8 cellular contexts compared by ENCODE assay signal in the genomic region with DNA sequence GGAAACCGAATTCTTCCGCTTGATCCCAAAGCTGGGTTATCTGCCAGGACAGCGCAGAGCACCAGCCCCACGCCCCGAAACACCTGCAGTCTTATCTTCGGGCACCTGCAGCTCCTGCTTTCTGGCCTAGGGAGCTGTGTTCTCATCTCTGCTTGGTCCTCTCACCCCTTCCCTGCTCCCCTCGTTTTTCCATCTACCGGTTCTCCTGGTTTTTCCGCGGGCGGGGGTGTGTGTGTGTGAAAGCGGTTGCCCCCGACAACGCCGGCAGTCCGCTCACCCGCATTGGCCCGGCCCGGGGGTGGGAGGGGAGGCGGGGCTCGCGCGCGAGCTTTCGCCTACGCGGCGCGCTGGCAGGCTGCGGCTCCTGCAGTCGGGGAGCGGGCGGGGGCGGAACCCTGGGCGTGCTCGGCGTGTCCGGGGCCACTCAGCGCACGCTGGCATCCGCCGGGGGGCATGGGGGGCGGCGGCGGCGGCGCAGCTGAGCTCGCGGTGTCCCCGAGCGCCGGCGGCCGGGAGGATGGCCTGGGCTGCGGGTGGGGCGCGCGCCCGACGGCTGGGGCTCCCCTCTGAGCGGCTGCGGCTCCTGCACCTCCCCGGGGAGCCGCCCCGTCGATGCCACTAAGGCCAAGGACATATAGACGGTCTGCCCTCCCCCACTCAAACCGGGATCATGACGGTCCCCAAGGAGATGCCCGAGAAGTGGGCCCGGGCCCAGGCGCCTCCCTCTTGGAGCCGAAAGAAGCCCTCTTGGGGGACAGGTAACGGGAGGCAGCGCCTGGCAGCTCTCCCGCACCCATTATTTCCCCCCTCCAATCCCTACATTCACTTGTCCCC. TPM values are rescaled to one million over a fixed set of nuclear protein-coding genes. Genes with fewer than 3 reads are reported as not detected.
DNase-seq lines count a peak whose midpoint lies in the region; ATAC-seq and TF ChIP-seq lines count a peak whose summit lies in the region.

No MANE protein-coding gene starts in this region.

- peaks cover 9% of the 10 kb centered on the region for H3K36me3 ChIP-seq in OCI-LY3 (replicated peaks; ENCODE audit: low read depth, low read length)
- peaks cover 24% of the 10 kb centered on the region for H3K36me3 ChIP-seq in fibroblast of lung (ENCODE audit: control insufficient read depth, insufficient read depth, low read length)

- peak overlapping the region; percentile 88 for H3K27ac Mint-ChIP-seq in activated T-helper 17 cell treated with anti-CD3 and anti-CD28 coated beads, Interleukin-2, amount 50 U/mL, for 72 hours
- H3K27ac Mint-ChIP-seq in natural killer cell: peak overlapping the region; percentile 38 to 91
- peak overlapping the region; percentile 73 for H3K27ac Mint-ChIP-seq in stimulated activated effector memory CD8-positive, alpha-beta T cell treated with anti-CD3 and anti-CD28 coated beads, Interleukin-12 subunit alpha, Interleukin-12 subunit beta, amount 100 ng/mL, for 72 hours

- H3K4me3 ChIP-seq in OCI-LY3 (ENCODE audit: low read length) (peak overlapping the region; percentile 67), fibroblast of lung (replicated peaks in 1 of 4; ENCODE audit: control extremely low read depth in 1 of 4, insufficient read depth in 1 of 4, low read depth in 3 of 4, low read length in 4 of 4) (peak overlapping the region; percentile 32 to 100 (median 42))

- H3K4me2 ChIP-seq in OCI-LY3 (ENCODE audit: low read length) (peak overlapping the region; percentile 66), fibroblast of lung (ENCODE audit: extremely low read depth, insufficient read depth, low read length) (peak overlapping the region; percentile 89)

- no peak overlapping the region for H2AFZ ChIP-seq in OCI-LY3 (ENCODE audit: low read depth, low read length)
- no peak overlapping the region for H2AFZ ChIP-seq in fibroblast of lung (ENCODE audit: low read length)

- intact Hi-C loops in natural killer cell (cut with micrococcal nuclease): no loop called here

- H4K20me1 ChIP-seq in OCI-LY3 (ENCODE audit: insufficient read depth, low read length) (peaks cover 27% of the 10 kb centered on the region; the same call in 1 of the 2 replicates), fibroblast of lung (ENCODE audit: control insufficient read depth, extremely low read depth, insufficient read depth, low read length) (no peaks in the 10 kb centered on the region)

- H3K4me3 Mint-ChIP-seq in activated T-helper 17 cell treated with anti-CD3 and anti-CD28 coated beads, Interleukin-2, amount 50 U/mL, for 72 hours: peak overlapping the region; percentile 88
- peak overlapping the region; percentile 80 for H3K4me3 Mint-ChIP-seq in natural killer cell
- peak overlapping the region; percentile 91 for H3K4me3 Mint-ChIP-seq in stimulated activated effector memory CD8-positive, alpha-beta T cell treated with anti-CD3 and anti-CD28 coated beads, Interleukin-12 subunit alpha, Interleukin-12 subunit beta, amount 100 ng/mL, for 72 hours

- DNase-seq in COR-L47 (lab: John Stamatoyannopoulos, UW): peak; percentile 80
- peak; percentile 42 to 78 for DNase-seq in fibroblast of lung (ENCODE audit: low read depth in 2 of 2)
- DNase-seq in natural killer cell: peak; percentile 78
- DNase-seq in stimulated activated effector memory CD8-positive, alpha-beta T cell treated with anti-CD3 and anti-CD28 coated beads, Interleukin-12 subunit alpha, Interleukin-12 subunit beta, amount 100 ng/mL, for 72 hours (ENCODE audit: low spot score in 2 of 2): peak; percentile 77 to 91

- ATAC-seq in HG02610 (IDR thresholded peaks at IDR 0.05; ENCODE audit: unreplicated experiment): peak; percentile 38
- ATAC-seq in activated T-helper 17 cell treated with anti-CD3 and anti-CD28 coated beads, Interleukin-2, amount 50 U/mL, for 72 hours (replicated peaks): peak; percentile 68
- ATAC-seq in natural killer cell: peak; percentile 75 to 87 (median 82)
- ATAC-seq in stimulated activated effector memory CD8-positive, alpha-beta T cell treated with anti-CD3 and anti-CD28 coated beads, Interleukin-12 subunit alpha, Interleukin-12 subunit beta, amount 100 ng/mL, for 72 hours: peak; percentile 74
- ATAC-seq in HG02571 (IDR thresholded peaks at IDR 0.05; ENCODE audit: unreplicated experiment): no peak

- TF ChIP-seq CTCF in OCI-LY3 (IDR thresholded peaks at IDR 0.05; ENCODE audit: low read depth, low read length): no peak
- TF ChIP-seq CTCF in fibroblast of lung (conservative IDR thresholded peaks at IDR 0.05 in 1 of 2, IDR thresholded peaks at IDR 0.05 in 1 of 2; ENCODE audit: low read depth in 1 of 2, low read length in 2 of 2): no peak
- no peak for TF ChIP-seq CTCF in natural killer cell (IDR thresholded peaks at IDR 0.05)

- H3K79me2 ChIP-seq in OCI-LY3 (ENCODE audit: low read length): peaks cover 24% of the 10 kb centered on the region
- peaks cover 38% of the 10 kb centered on the region for H3K79me2 ChIP-seq in fibroblast of lung (ENCODE audit: control insufficient read depth, insufficient read depth, low read length)

- H3K9ac ChIP-seq in OCI-LY3 (ENCODE audit: low read length) (peak overlapping the region; percentile 3; the same call in 1 of the 2 replicates), fibroblast of lung (ENCODE audit: insufficient read depth, low read length) (peak overlapping the region; percentile 45)

- H3K9me3 ChIP-seq in OCI-LY3 (ENCODE audit: insufficient read depth, low read length): no peaks in the 10 kb centered on the region
- no peaks in the 10 kb centered on the region for H3K9me3 ChIP-seq in fibroblast of lung (ENCODE audit: control insufficient read depth, insufficient read depth, low read depth, low read length)

- no peaks in the 10 kb centered on the region for H3K27me3 Mint-ChIP-seq in activated T-helper 17 cell treated with anti-CD3 and anti-CD28 coated beads, Interleukin-2, amount 50 U/mL, for 72 hours
- H3K27me3 Mint-ChIP-seq in natural killer cell (ENCODE audit: low read depth in 2 of 2): no peaks in the 10 kb centered on the region

- H3K36me3 Mint-ChIP-seq in activated T-helper 17 cell treated with anti-CD3 and anti-CD28 coated beads, Interleukin-2, amount 50 U/mL, for 72 hours (ENCODE audit: low read depth): peaks cover 54% of the 10 kb centered on the region
- peaks cover 7% of the 10 kb centered on the region for H3K36me3 Mint-ChIP-seq in natural killer cell
- peaks cover 45% of the 10 kb centered on the region for H3K36me3 Mint-ChIP-seq in stimulated activated effector memory CD8-positive, alpha-beta T cell treated with anti-CD3 and anti-CD28 coated beads, Interleukin-12 subunit alpha, Interleukin-12 subunit beta, amount 100 ng/mL, for 72 hours

- H3K4me1 Mint-ChIP-seq in activated T-helper 17 cell treated with anti-CD3 and anti-CD28 coated beads, Interleukin-2, amount 50 U/mL, for 72 hours: peaks cover 42% of the 10 kb centered on the region
- peaks cover 43 to 60% of the 10 kb centered on the region in 2 donors for H3K4me1 Mint-ChIP-seq in natural killer cell
- H3K4me1 Mint-ChIP-seq in stimulated activated effector memory CD8-positive, alpha-beta T cell treated with anti-CD3 and anti-CD28 coated beads, Interleukin-12 subunit alpha, Interleukin-12 subunit beta, amount 100 ng/mL, for 72 hours: peaks cover 58% of the 10 kb centered on the region

- H3K9me3 Mint-ChIP-seq in activated T-helper 17 cell treated with anti-CD3 and anti-CD28 coated beads, Interleukin-2, amount 50 U/mL, for 72 hours: no peaks in the 10 kb centered on the region
- H3K9me3 Mint-ChIP-seq in natural killer cell: no peaks in the 10 kb centered on the region
- no peaks in the 10 kb centered on the region for H3K9me3 Mint-ChIP-seq in stimulated activated effector memory CD8-positive, alpha-beta T cell treated with anti-CD3 and anti-CD28 coated beads, Interleukin-12 subunit alpha, Interleukin-12 subunit beta, amount 100 ng/mL, for 72 hours

- peaks cover 34% of the 10 kb centered on the region for H3K4me1 ChIP-seq in OCI-LY3 (ENCODE audit: low read length)
- peaks cover 26% of the 10 kb centered on the region for H3K4me1 ChIP-seq in fibroblast of lung (ENCODE audit: control insufficient read depth, extremely low read depth, insufficient read depth, low read length)

- H3K27me3 ChIP-seq in OCI-LY3 (ENCODE audit: low read depth, low read length) (peaks cover 7% of the 10 kb centered on the region), fibroblast of lung (ENCODE audit: control insufficient read depth, insufficient read depth, low read length) (no peaks in the 10 kb centered on the region)

- no peak overlapping the region for H3K27ac ChIP-seq in OCI-LY3 (ENCODE audit: low read length)
- H3K27ac ChIP-seq in fibroblast of lung (ENCODE audit: insufficient read depth, low read length): peak overlapping the region; percentile 89

RNA-seq across cellular contexts. Expression of a gene that starts 3.2 kb away (rescaled TPM):
- total RNA-seq in activated T-helper 17 cell treated with anti-CD3 and anti-CD28 coated beads, Interleukin-2, amount 50 U/mL, for 72 hours: 10 to 100 TPM; 64.3 to 69.0 TPM
- total RNA-seq in fibroblast of lung (177 and 205 TPM in 2 replicates), natural killer cell (10 to 100 TPM; 47.8 to 67.5 (median 59.3) TPM)
- 96.7 and 101 TPM in 2 replicates for polyA plus RNA-seq in fibroblast of lung
- 63.0 and 67.4 TPM in 2 replicates for polyA plus RNA-seq in fibroblast of lung (2012)
- polyA minus RNA-seq in fibroblast of lung (ENCODE audit: low replicate concordance): 171 and 175 TPM in 2 replicates

RNA-seq across cellular contexts. Expression of a gene that starts 7.6 kb away (rescaled TPM):
- total RNA-seq in activated T-helper 17 cell treated with anti-CD3 and anti-CD28 coated beads, Interleukin-2, amount 50 U/mL, for 72 hours: not detected
- not detected in 2 replicates for total RNA-seq in fibroblast of lung
- polyA plus RNA-seq in fibroblast of lung: not detected in 2 replicates
- polyA plus RNA-seq in fibroblast of lung (2012): not detected in 2 replicates
- not detected in 2 replicates for polyA minus RNA-seq in fibroblast of lung (ENCODE audit: low replicate concordance)
- total RNA-seq in natural killer cell: under 1 TPM in 1 of 3 donors, not detected in 2; 0.82 TPM

RNA-seq across cellular contexts. Expression of a gene that starts 56.1 kb away (rescaled TPM):
- 100 to 1,000 TPM; 127 to 132 TPM for total RNA-seq in activated T-helper 17 cell treated with anti-CD3 and anti-CD28 coated beads, Interleukin-2, amount 50 U/mL, for 72 hours
- total RNA-seq in fibroblast of lung: 127 and 152 TPM in 2 replicates
- polyA plus RNA-seq in fibroblast of lung: 89.9 and 97.9 TPM in 2 replicates
- 98.9 and 106 TPM in 2 replicates for polyA plus RNA-seq in fibroblast of lung (2012)
- polyA minus RNA-seq in fibroblast of lung (ENCODE audit: low replicate concordance): 141 and 152 TPM in 2 replicates
- 10 to 100 TPM; 36.5 to 52.8 (median 40.0) TPM for total RNA-seq in natural killer cell
